29 cellular contexts compared by ENCODE assay signal in the genomic region with DNA sequence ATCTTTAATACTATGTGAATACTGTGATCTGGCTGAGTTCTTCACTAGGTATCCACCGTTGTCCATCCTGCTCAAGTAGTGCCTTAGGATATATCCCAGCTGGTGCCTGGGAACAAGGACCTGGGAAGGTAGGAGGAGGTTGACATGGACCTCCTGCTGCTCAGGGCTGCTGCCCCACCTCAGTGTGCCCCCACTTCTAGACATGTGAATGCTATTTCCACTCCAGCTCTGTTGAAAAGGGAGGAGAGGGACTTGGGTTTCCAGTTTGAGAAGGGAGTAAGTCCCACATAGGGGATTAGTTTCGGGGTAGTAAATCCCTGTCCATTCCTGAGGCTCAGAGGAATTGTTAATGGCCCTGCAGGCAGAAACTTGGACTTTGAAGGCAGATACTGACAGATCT.
"Had no signal": no experiment of that assay in that cellular context is flagged by ENCODE, and none has a peak within 500 bp of the region (broad histone marks: within the 10 kb centered on the region; RNA-seq: fewer than 3 reads in every experiment).

No MANE protein-coding gene starts in this region.

- H3K27ac Mint-ChIP-seq: activated CD4-positive, alpha-beta memory T cell treated with anti-CD3 and anti-CD28 coated beads, Interleukin-2, amount 10 ng/mL, durations not matched to agents 7 days and 5 days; activated CD4-positive, alpha-beta T cell treated with anti-CD3 and anti-CD28 coated beads, Interleukin-2, amount 10 ng/mL, durations not matched to agents 7 days and 5 days; activated naive CD4-positive, alpha-beta T cell treated with anti-CD3 and anti-CD28 coated beads, Interleukin-2, amount 50 U/mL, for 24 hours; activated naive CD8-positive, alpha-beta T cell treated with anti-CD3 and anti-CD28 coated beads, Interleukin-2, amount 50 U/mL, for 24 hours; activated T-cell treated with anti-CD3 and anti-CD28 coated beads, Interleukin-2, amount 50 U/mL, for 24 hours; stimulated activated naive B cell treated with anti-CD40 and anti-IgM and Interleukin-4, amounts not matched to agents 10 μg/mL and 1 μg/mL and 100 μg/mL, for 72 hours; T-helper 17 cell; WTC11 had no signal

- H3K79me2 ChIP-seq: hepatocyte had no signal

- H3K4me1 Mint-ChIP-seq: activated CD4-positive, alpha-beta memory T cell treated with anti-CD3 and anti-CD28 coated beads, Interleukin-2, amount 10 ng/mL, durations not matched to agents 7 days and 5 days; activated CD4-positive, alpha-beta T cell treated with anti-CD3 and anti-CD28 coated beads, Interleukin-2, amount 10 ng/mL, durations not matched to agents 7 days and 5 days; activated naive CD8-positive, alpha-beta T cell treated with anti-CD3 and anti-CD28 coated beads, Interleukin-2, amount 50 U/mL, for 24 hours; central memory CD8-positive, alpha-beta T cell; naive B cell; T-helper 17 cell had no signal

- H3K9me3 ChIP-seq: gastrocnemius medialis, right atrium auricular region, stomach, thyroid gland, upper lobe of left lung, vagina had no signal

- H3K4me3 Mint-ChIP-seq: activated CD4-positive, alpha-beta memory T cell treated with anti-CD3 and anti-CD28 coated beads, Interleukin-2, amount 10 ng/mL, durations not matched to agents 7 days and 5 days; activated CD4-positive, alpha-beta T cell treated with anti-CD3 and anti-CD28 coated beads, Interleukin-2, amount 10 ng/mL, durations not matched to agents 7 days and 5 days; activated naive CD4-positive, alpha-beta T cell treated with anti-CD3 and anti-CD28 coated beads, Interleukin-2, amount 50 U/mL, for 24 hours; activated naive CD8-positive, alpha-beta T cell treated with anti-CD3 and anti-CD28 coated beads, Interleukin-2, amount 50 U/mL, for 24 hours; activated T-cell treated with anti-CD3 and anti-CD28 coated beads, Interleukin-2, amount 50 U/mL, for 24 hours; central memory CD8-positive, alpha-beta T cell; neural crest cell; stimulated activated naive B cell treated with anti-CD40 and anti-IgM and Interleukin-4, amounts not matched to agents 10 μg/mL and 1 μg/mL and 100 μg/mL, for 72 hours; T-helper 17 cell; WTC11 had no signal

- ATAC-seq: activated naive CD8-positive, alpha-beta T cell treated with anti-CD3 and anti-CD28 coated beads, Interleukin-2, amount 50 U/mL, for 24 hours; gastrocnemius medialis; stimulated activated naive B cell treated with anti-CD40 and anti-IgM and Interleukin-4, amounts not matched to agents 10 μg/mL and 1 μg/mL and 100 μg/mL, for 72 hours; T-helper 17 cell; WTC11 had no signal

- H2AFZ ChIP-seq: hepatocyte had no signal

- H3K27me3 ChIP-seq: gastrocnemius medialis, hepatocyte, right atrium auricular region, stomach, thyroid gland, upper lobe of left lung, vagina had no signal

- H3K4me3 ChIP-seq: gastrocnemius medialis, hepatocyte, right atrium auricular region, stomach, thyroid gland, upper lobe of left lung, vagina had no signal

- H3K9me3 Mint-ChIP-seq: activated CD4-positive, alpha-beta memory T cell treated with anti-CD3 and anti-CD28 coated beads, Interleukin-2, amount 10 ng/mL, durations not matched to agents 7 days and 5 days; activated CD4-positive, alpha-beta T cell treated with anti-CD3 and anti-CD28 coated beads, Interleukin-2, amount 10 ng/mL, durations not matched to agents 7 days and 5 days; activated naive CD4-positive, alpha-beta T cell treated with anti-CD3 and anti-CD28 coated beads, Interleukin-2, amount 50 U/mL, for 24 hours; activated naive CD8-positive, alpha-beta T cell treated with anti-CD3 and anti-CD28 coated beads, Interleukin-2, amount 50 U/mL, for 24 hours; activated T-cell treated with anti-CD3 and anti-CD28 coated beads, Interleukin-2, amount 50 U/mL, for 24 hours; central memory CD8-positive, alpha-beta T cell; naive B cell; stimulated activated naive B cell treated with anti-CD40 and anti-IgM and Interleukin-4, amounts not matched to agents 10 μg/mL and 1 μg/mL and 100 μg/mL, for 72 hours; WTC11 had no signal

- H3K4me2 ChIP-seq: hepatocyte had no signal

- H3K4me1 ChIP-seq: gastrocnemius medialis, right atrium auricular region, stomach, thyroid gland, upper lobe of left lung, vagina had no signal

- H3K27ac ChIP-seq: gastrocnemius medialis, hepatocyte, right atrium auricular region, stomach, thyroid gland, upper lobe of left lung, vagina had no signal

- DNase-seq: activated CD4-positive, alpha-beta memory T cell treated with anti-CD3 and anti-CD28 coated beads, Interleukin-2, amount 10 ng/mL, durations not matched to agents 7 days and 5 days; activated CD4-positive, alpha-beta T cell treated with anti-CD3 and anti-CD28 coated beads for 1 hour; activated CD4-positive, alpha-beta T cell treated with anti-CD3 and anti-CD28 coated beads, Interleukin-2, amount 10 ng/mL, durations not matched to agents 7 days and 5 days; activated CD8-positive, alpha-beta memory T cell treated with anti-CD3 and anti-CD28 coated beads, Interleukin-2, amount 50 U/mL, for 48 hours; activated gamma-delta T cell; activated naive CD8-positive, alpha-beta T cell treated with anti-CD3 and anti-CD28 coated beads, Interleukin-2, amount 50 U/mL, for 24 hours; activated T-cell treated with anti-CD3 and anti-CD28 coated beads, Interleukin-2, amount 50 U/mL, for 24 hours; anterior cingulate cortex; effector memory CD4-positive, alpha-beta T cell; erythroblast; gastrocnemius medialis; islet precursor cell; mammary epithelial cell; naive B cell; stimulated activated CD4-positive, alpha-beta T cell treated with anti-CD3 and anti-CD28 coated beads, Interleukin-15, amount 100 ng/mL, for 24 hours; stimulated activated CD4-positive, alpha-beta T cell treated with anti-CD3 and anti-CD28 coated beads, Interleukin-2, amount 100 ng/mL, for 24 hours; stimulated activated naive B cell treated with anti-CD40 and anti-IgM and Interleukin-4, amounts not matched to agents 10 μg/mL and 1 μg/mL and 100 μg/mL, for 72 hours; stomach; T-helper 17 cell; T1000; thyroid gland; upper lobe of left lung had no signal

- H3K36me3 Mint-ChIP-seq: activated naive CD4-positive, alpha-beta T cell treated with anti-CD3 and anti-CD28 coated beads, Interleukin-2, amount 50 U/mL, for 24 hours; naive B cell; stimulated activated naive B cell treated with anti-CD40 and anti-IgM and Interleukin-4, amounts not matched to agents 10 μg/mL and 1 μg/mL and 100 μg/mL, for 72 hours; WTC11 had no signal

- H3K36me3 ChIP-seq: gastrocnemius medialis, right atrium auricular region, stomach, thyroid gland, upper lobe of left lung, vagina had no signal
